Comparison of ENCODE assay signal across 8 cellular contexts in genomic region chr7:4724648-4725013, GRCh38. TPM values are rescaled to one million over a fixed set of nuclear protein-coding genes. Genes with fewer than 3 reads are reported as not detected.
A peak's percentile ranks its signal among the peaks of the same experiment; 100 is the strongest.
DNase-seq lines count a peak whose midpoint lies in the region; ATAC-seq lines count a peak whose summit lies in the region.

No MANE protein-coding gene starts in this region.

- peak; percentile 22 for ATAC-seq in HG03039 (IDR thresholded peaks at IDR 0.05; ENCODE audit: unreplicated experiment)
- peak; percentile 14 to 17 for ATAC-seq in activated naive CD4-positive, alpha-beta T cell treated with anti-CD3 and anti-CD28 coated beads, Interleukin-2, amount 50 U/mL, for 72 hours
- no peak for ATAC-seq in stimulated activated memory B cell treated with anti-CD40 and anti-IgM and Interleukin-4, amounts not matched to agents 10 μg/mL and 1 μg/mL and 100 μg/mL, for 72 hours

- no peaks in the 10 kb centered on the region; the same call in 1 of the 2 replicates for H3K4me1 ChIP-seq in HAP-1

- peaks cover 59% of the 10 kb centered on the region for H3K4me1 Mint-ChIP-seq in stimulated activated memory B cell treated with anti-CD40 and anti-IgM and Interleukin-4, amounts not matched to agents 10 μg/mL and 1 μg/mL and 100 μg/mL, for 72 hours

- peaks cover 5% of the 10 kb centered on the region; the same call in 1 of the 2 replicates for H3K36me3 ChIP-seq in HAP-1 (replicated peaks)

- no peak overlapping the region for H3K4me3 ChIP-seq in HAP-1

- H3K9me3 ChIP-seq in HAP-1 = no peaks in the 10 kb centered on the region

- in situ Hi-C loops in HAP-1 (cut with MboI; ENCODE audit: low sequenced_read_pairs) = no loop called here

- H3K9me3 Mint-ChIP-seq in activated naive CD4-positive, alpha-beta T cell treated with anti-CD3 and anti-CD28 coated beads, Interleukin-2, amount 50 U/mL, for 72 hours = no peaks in the 10 kb centered on the region
- no peaks in the 10 kb centered on the region for H3K9me3 Mint-ChIP-seq in stimulated activated memory B cell treated with anti-CD40 and anti-IgM and Interleukin-4, amounts not matched to agents 10 μg/mL and 1 μg/mL and 100 μg/mL, for 72 hours

- H3K36me3 Mint-ChIP-seq in activated naive CD4-positive, alpha-beta T cell treated with anti-CD3 and anti-CD28 coated beads, Interleukin-2, amount 50 U/mL, for 72 hours = no peaks in the 10 kb centered on the region
- H3K36me3 Mint-ChIP-seq in stimulated activated memory B cell treated with anti-CD40 and anti-IgM and Interleukin-4, amounts not matched to agents 10 μg/mL and 1 μg/mL and 100 μg/mL, for 72 hours = peaks cover 12% of the 10 kb centered on the region

- H3K4me3 Mint-ChIP-seq in stimulated activated memory B cell treated with anti-CD40 and anti-IgM and Interleukin-4, amounts not matched to agents 10 μg/mL and 1 μg/mL and 100 μg/mL, for 72 hours = peak overlapping the region; percentile 74

- H3K27ac Mint-ChIP-seq in activated naive CD4-positive, alpha-beta T cell treated with anti-CD3 and anti-CD28 coated beads, Interleukin-2, amount 50 U/mL, for 72 hours = peak overlapping the region in 1 of 2 donors; percentile 90
- H3K27ac Mint-ChIP-seq in stimulated activated memory B cell treated with anti-CD40 and anti-IgM and Interleukin-4, amounts not matched to agents 10 μg/mL and 1 μg/mL and 100 μg/mL, for 72 hours = peak overlapping the region; percentile 87

- no peaks in the 10 kb centered on the region for H3K27me3 ChIP-seq in HAP-1 (ENCODE audit: low read depth)

- DNase-seq in DMS153 (lab: John Stamatoyannopoulos, UW) (peak; percentile 19), DMS153 treated with DMSO at 0.1 percent for 48 hours (lab: John Stamatoyannopoulos, UW; ENCODE audit: unreplicated experiment) (no peak), hepatic stellate cell (ENCODE audit: low spot score) (peak; percentile 68), HAP-1 (ENCODE audit: low spot score in 2 of 2) (no peak)
- DNase-seq in activated naive CD4-positive, alpha-beta T cell treated with anti-CD3 and anti-CD28 coated beads, Interleukin-2, amount 50 U/mL, for 72 hours (ENCODE audit: low spot score in 2 of 2) = peak in 1 of 2 donors; percentile 13
- DNase-seq in activated CD4-positive, alpha-beta T cell treated with anti-CD3 and anti-CD28 coated beads for 4 hours = no peak

- no peaks in the 10 kb centered on the region for H3K27me3 Mint-ChIP-seq in stimulated activated memory B cell treated with anti-CD40 and anti-IgM and Interleukin-4, amounts not matched to agents 10 μg/mL and 1 μg/mL and 100 μg/mL, for 72 hours

RNA-seq across cellular contexts. Expression of gene FOXK1, which starts 42.5 kb away (rescaled TPM):
- 10 to 100 TPM; 37.1 to 40.5 TPM for total RNA-seq in activated naive CD4-positive, alpha-beta T cell treated with anti-CD3 and anti-CD28 coated beads, Interleukin-2, amount 50 U/mL, for 72 hours

RNA-seq across cellular contexts. Expression of gene AP5Z1, which starts 50.8 kb away (rescaled TPM):
- total RNA-seq in activated naive CD4-positive, alpha-beta T cell treated with anti-CD3 and anti-CD28 coated beads, Interleukin-2, amount 50 U/mL, for 72 hours = 10 to 100 TPM; 35.2 to 39.0 TPM

Comparison
In these comparisons a context has a peak if more than half of its experiments do, and no peak if none do; other contexts are left out.
1. DNase-seq: peak in DMS153 (single experiment) and hepatic stellate cell (single experiment); none in DMS153 treated with DMSO at 0.1 percent for 48 hours (single experiment), HAP-1 (0 of 2) and activated CD4-positive, alpha-beta T cell treated with anti-CD3 and anti-CD28 coated beads for 4 hours (0 of 2).